Comparison of ENCODE assay signal across 8 cellular contexts in genomic region chr9:136808781-136809158, GRCh38. TPM values are rescaled to one million over a fixed set of nuclear protein-coding genes. Genes with fewer than 3 reads are reported as not detected.
DNase-seq lines count a peak whose midpoint lies in the region; ATAC-seq and TF ChIP-seq lines count a peak whose summit lies in the region.

No MANE protein-coding gene starts in this region.

- H2AFZ ChIP-seq in mammary epithelial cell (ENCODE audit: low read depth, low read length): no peak overlapping the region

- DNase-seq in COLO829 (ENCODE audit: low spot score) (peak; percentile 32), MG63 (no peak), mammary epithelial cell (no peak), NCI-H128 (lab: John Stamatoyannopoulos, UW; ENCODE audit: unreplicated experiment) (no peak), GDM1 (lab: John Stamatoyannopoulos, UW) (no peak)
- DNase-seq in stimulated activated CD4-positive, alpha-beta T cell treated with anti-CD3 and anti-CD28 coated beads, Interleukin-4, amount 100 ng/mL, for 4 hours: no peak

- H3K79me2 ChIP-seq in mammary epithelial cell (ENCODE audit: insufficient read depth, low read length): peaks cover 62% of the 10 kb centered on the region

- H3K9ac ChIP-seq in mammary epithelial cell (ENCODE audit: insufficient read depth, low read length): peak overlapping the region; percentile 80

- in situ Hi-C loops in mammary epithelial cell (cut with MboI; ENCODE audit: low sequenced_read_pairs in 2 of 2): no loop called here

- intact Hi-C loops in mammary epithelial cell (cut with micrococcal nuclease): loop anchor here (5.0 kb wide), 1 partner anchor 39 kb away; the partner anchor contains the start of gene PHPT1

- ATAC-seq in GM18517 (IDR thresholded peaks at IDR 0.05; ENCODE audit: unreplicated experiment): no peak

- BruUV-seq in mammary epithelial cell (replicated peaks; lab: Mats Ljungman, UMichigan): no TSS peak

- 6% methylated on average over 13 of the region's 14 CpGs for WGBS in mammary epithelial cell (ENCODE audit: low coverage, missing lambda C conversion rate)
- WGBS in mesodermal cell (ENCODE audit: insufficient coverage in 2 of 2), 2 experiments: 10 to 14% methylated on average over 11 to 13 of the region's 14 CpGs

- H3K27ac ChIP-seq in mammary epithelial cell (ENCODE audit: insufficient read depth, low read depth, low read length) (peak overlapping the region; percentile 39), mesodermal cell (ENCODE audit: low read depth, low read length, severe bottlenecking) (no peak overlapping the region)

- peak overlapping the region; percentile 99 for H3K4me2 ChIP-seq in mammary epithelial cell (ENCODE audit: insufficient read depth, low read depth, low read length)

- H3K36me3 ChIP-seq in MG63 (peaks cover 46% of the 10 kb centered on the region), mammary epithelial cell (ENCODE audit: insufficient read depth, low read length) (no peaks in the 10 kb centered on the region), mesodermal cell (ENCODE audit: control insufficient read depth, insufficient read depth, low read length) (peaks cover 48% of the 10 kb centered on the region)

- H3K9me3 ChIP-seq in MG63: no peaks in the 10 kb centered on the region
- no peaks in the 10 kb centered on the region for H3K9me3 ChIP-seq in mammary epithelial cell (replicated peaks; ENCODE audit: insufficient read depth, low read length)
- no peaks in the 10 kb centered on the region for H3K9me3 ChIP-seq in mesodermal cell (ENCODE audit: control insufficient read depth, low read length)

- dilution Hi-C loops in mammary epithelial cell (cut with HindIII; ENCODE audit: low sequenced_read_pairs): loop anchor here (5.0 kb wide), 5 partner anchors 34 to 359 kb away; partner anchors contain the start of genes ABCA2 and AJM1

- CTCF ChIA-PET in mammary epithelial cell (lab: Charles Lee; ENCODE audit: low non-redundant PET): no interaction called here

- H3K4me3 ChIP-seq in MG63 (peak overlapping the region; percentile 84), mammary epithelial cell (replicated peaks in 1 of 3; ENCODE audit: insufficient read depth in 1 of 3, low read depth in 2 of 3, low read length in 3 of 3) (peak overlapping the region; percentile 74 to 93 (median 87)), mesodermal cell (ENCODE audit: extremely low read depth, insufficient read depth, low read length, poor library complexity, severe bottlenecking) (peak overlapping the region; percentile 84)

- H4K20me1 ChIP-seq in mammary epithelial cell (ENCODE audit: insufficient read depth, low read length): no peaks in the 10 kb centered on the region

- TF ChIP-seq CTCF in mammary epithelial cell (conservative IDR thresholded peaks at IDR 0.05 in 1 of 2, IDR thresholded peaks at IDR 0.05 in 1 of 2; ENCODE audit: extremely low read depth in 1 of 2, insufficient read depth in 1 of 2, low read depth in 1 of 2, low read length in 2 of 2): no peak

- peaks cover 24% of the 10 kb centered on the region for H3K4me1 ChIP-seq in mammary epithelial cell (ENCODE audit: insufficient read depth, low read length)
- peaks cover 24% of the 10 kb centered on the region for H3K4me1 ChIP-seq in mesodermal cell (ENCODE audit: control insufficient read depth, insufficient read depth, low read length, poor library complexity, severe bottlenecking)

- H3K27me3 ChIP-seq in MG63 (no peaks in the 10 kb centered on the region), mammary epithelial cell (ENCODE audit: insufficient read depth, low read length) (no peaks in the 10 kb centered on the region)

RNA-seq across cellular contexts. Expression of gene RABL6, which starts 1.0 kb away (rescaled TPM):
- total RNA-seq in MG63 (2014; rRNA removed; shearing (Covaris generic); ENCODE audit: low replicate concordance): 67.4 and 101 TPM in 2 replicates
- 10 to 100 TPM; 53.8 to 84.3 TPM for total RNA-seq in mammary epithelial cell
- 60.8 TPM for polyA plus RNA-seq in mammary epithelial cell
- polyA minus RNA-seq in mammary epithelial cell: 68.8 TPM
- polyA plus RNA-seq in mesodermal cell (2013, experiment 1 of 2): 153 TPM
- polyA plus RNA-seq in mesodermal cell (2013, experiment 2 of 2): 143 TPM

RNA-seq across cellular contexts. Expression of gene CCDC183, which starts 12.6 kb away (rescaled TPM):
- total RNA-seq in MG63 (2014; rRNA removed; shearing (Covaris generic); ENCODE audit: low replicate concordance): not detected in 2 replicates
- total RNA-seq in mammary epithelial cell: under 1 TPM in 1 of 2 donors, not detected in 1; 0.35 TPM
- polyA plus RNA-seq in mammary epithelial cell: 0.05 TPM
- polyA minus RNA-seq in mammary epithelial cell: not detected
- 27.3 TPM for polyA plus RNA-seq in mesodermal cell (2013, experiment 1 of 2)
- 34.1 TPM for polyA plus RNA-seq in mesodermal cell (2013, experiment 2 of 2)

RNA-seq across cellular contexts. Expression of gene TMEM141, which starts 17.6 kb away (rescaled TPM):
- 53.9 and 57.5 TPM in 2 replicates for total RNA-seq in MG63 (2014; rRNA removed; shearing (Covaris generic); ENCODE audit: low replicate concordance)
- 10 to 100 TPM; 38.8 to 95.4 TPM for total RNA-seq in mammary epithelial cell
- polyA plus RNA-seq in mammary epithelial cell: 165 TPM
- polyA minus RNA-seq in mammary epithelial cell: 55.5 TPM
- 103 TPM for polyA plus RNA-seq in mesodermal cell (2013, experiment 1 of 2)
- polyA plus RNA-seq in mesodermal cell (2013, experiment 2 of 2): 109 TPM

RNA-seq across cellular contexts. Expression of gene AJM1, which starts 33.5 kb away (rescaled TPM):
- total RNA-seq in MG63 (2014; rRNA removed; shearing (Covaris generic); ENCODE audit: low replicate concordance): 0.82 TPM in 1 of 2 replicates, not detected in the other
- 1 to 10 TPM; 1.2 to 2.9 TPM for total RNA-seq in mammary epithelial cell
- polyA plus RNA-seq in mammary epithelial cell: 0.40 TPM
- polyA minus RNA-seq in mammary epithelial cell: not detected
- polyA plus RNA-seq in mesodermal cell (2013, experiment 1 of 2): 4.0 TPM
- 3.3 TPM for polyA plus RNA-seq in mesodermal cell (2013, experiment 2 of 2)

RNA-seq across cellular contexts. Expression of gene PHPT1, which starts 40.4 kb away (rescaled TPM):
- total RNA-seq in MG63 (2014; rRNA removed; shearing (Covaris generic); ENCODE audit: low replicate concordance): 47.1 and 74.1 TPM in 2 replicates
- 100 to 1,000 TPM in 1 of 2 donors, 10 to 100 TPM in 1; 55.3 to 143 TPM for total RNA-seq in mammary epithelial cell
- 209 TPM for polyA plus RNA-seq in mammary epithelial cell
- polyA minus RNA-seq in mammary epithelial cell: 20.8 TPM
- polyA plus RNA-seq in mesodermal cell (2013, experiment 1 of 2): 189 TPM
- 175 TPM for polyA plus RNA-seq in mesodermal cell (2013, experiment 2 of 2)
